ENCODE assay signal across 17 cellular contexts in genomic region chr2:43294973-43295603, GRCh38.
DNase-seq lines count a peak whose midpoint lies in the region; ATAC-seq and TF ChIP-seq lines count a peak whose summit lies in the region.
"Had no signal": no experiment of that assay in that cellular context is flagged by ENCODE, and none has a peak within 500 bp of the region (broad histone marks: within the 10 kb centered on the region; RNA-seq: fewer than 3 reads in every experiment).

No MANE protein-coding gene starts in this region.

- no peak overlapping the region for H3K4me3 ChIP-seq in DND-41 (ENCODE audit: low read depth in 1 of 2, low read length in 2 of 2)
- H3K4me3 ChIP-seq in osteoblast (ENCODE audit: insufficient read depth, low read length), result no peak overlapping the region

- H3K27me3 Mint-ChIP-seq in activated naive CD8-positive, alpha-beta T cell treated with anti-CD3 and anti-CD28 coated beads, Interleukin-2, amount 50 U/mL, for 24 hours, result no peaks in the 10 kb centered on the region

- H3K4me1 ChIP-seq in DND-41 (ENCODE audit: insufficient read depth, low read length), result peaks cover 25% of the 10 kb centered on the region
- peaks cover 11% of the 10 kb centered on the region for H3K4me1 ChIP-seq in osteoblast (ENCODE audit: insufficient read depth, low read length)

- peak overlapping the region; percentile 80; the same call in 1 of the 2 replicates for H3K27ac ChIP-seq in DND-41 (ENCODE audit: low read length)
- no peak overlapping the region for H3K27ac ChIP-seq in osteoblast (ENCODE audit: low read depth, low read length)

- peaks cover 25% of the 10 kb centered on the region for H3K36me3 ChIP-seq in DND-41 (ENCODE audit: insufficient read depth, low read length)
- no peaks in the 10 kb centered on the region for H3K36me3 ChIP-seq in osteoblast (ENCODE audit: insufficient read depth, low read length)

- H3K4me1 Mint-ChIP-seq in activated naive CD8-positive, alpha-beta T cell treated with anti-CD3 and anti-CD28 coated beads, Interleukin-2, amount 50 U/mL, for 24 hours, result peaks cover 34% of the 10 kb centered on the region

- H3K27me3 ChIP-seq in DND-41 (ENCODE audit: insufficient read depth, low read length, poor library complexity) (no peaks in the 10 kb centered on the region), osteoblast (ENCODE audit: insufficient read depth, low read length) (no peaks in the 10 kb centered on the region)

- no peak for ATAC-seq in DND-41 (ENCODE audit: insufficient read depth, low read depth)
- ATAC-seq in activated naive CD8-positive, alpha-beta T cell treated with anti-CD3 and anti-CD28 coated beads, Interleukin-2, amount 50 U/mL, for 24 hours, result no peak
- ATAC-seq: CD8-positive, alpha-beta T cell had no signal

- peaks cover 33% of the 10 kb centered on the region for H3K36me3 Mint-ChIP-seq in activated naive CD8-positive, alpha-beta T cell treated with anti-CD3 and anti-CD28 coated beads, Interleukin-2, amount 50 U/mL, for 24 hours (ENCODE audit: low read depth)

- in situ Hi-C loops in ACHN (cut with HindIII; ENCODE audit: low pct_ligation_motif_present, low pct_unique_long_range_greater_than_20kb, low sequenced_read_pairs), result no loop called here

- H3K27ac Mint-ChIP-seq in activated naive CD8-positive, alpha-beta T cell treated with anti-CD3 and anti-CD28 coated beads, Interleukin-2, amount 50 U/mL, for 24 hours, result peak overlapping the region; percentile 86
- H3K27ac Mint-ChIP-seq: CD8-positive, alpha-beta T cell had no signal

- H3K9me3 Mint-ChIP-seq in activated naive CD8-positive, alpha-beta T cell treated with anti-CD3 and anti-CD28 coated beads, Interleukin-2, amount 50 U/mL, for 24 hours, result no peaks in the 10 kb centered on the region
- H3K9me3 Mint-ChIP-seq: CD8-positive, alpha-beta T cell had no signal

- H3K4me3 Mint-ChIP-seq in activated naive CD8-positive, alpha-beta T cell treated with anti-CD3 and anti-CD28 coated beads, Interleukin-2, amount 50 U/mL, for 24 hours, result no peak overlapping the region
- H3K4me3 Mint-ChIP-seq: CD8-positive, alpha-beta T cell had no signal

- H4K20me1 ChIP-seq in DND-41 (ENCODE audit: insufficient read depth, low read length) (no peaks in the 10 kb centered on the region), osteoblast (ENCODE audit: insufficient read depth, low read length) (peaks cover 3% of the 10 kb centered on the region)

- no peak overlapping the region for H3K4me2 ChIP-seq in DND-41 (ENCODE audit: insufficient read depth, low read length)
- no peak overlapping the region for H3K4me2 ChIP-seq in osteoblast (ENCODE audit: insufficient read depth, low read length)

- H3K79me2 ChIP-seq in DND-41 (ENCODE audit: insufficient read depth, low read length) (no peaks in the 10 kb centered on the region), osteoblast (ENCODE audit: insufficient read depth, low read length) (no peaks in the 10 kb centered on the region)

- DNase-seq in AG08395 (ENCODE audit: low spot score) (peak; percentile 19), DND-41 (no peak), osteoblast (ENCODE audit: insufficient read length, low spot score, missing footprints) (peak; percentile 78), ACHN (no peak), H4 (ENCODE audit: low spot score) (no peak)
- DNase-seq in activated naive CD8-positive, alpha-beta T cell treated with anti-CD3 and anti-CD28 coated beads, Interleukin-2, amount 50 U/mL, for 24 hours, result no peak
- DNase-seq in activated effector memory CD4-positive, alpha-beta T cell treated with Interleukin-2 at 50 U/mL for 16 hours, result no peak
- DNase-seq: activated CD4-positive, alpha-beta T cell treated with anti-CD3 and anti-CD28 coated beads, Interleukin-2, amount 50 U/mL, for 1 hour; caudate nucleus; glutamatergic neuron; H7; KG1; kidney glomerular epithelial cell; NCI-H1694; NCI-H524; T-helper 9 cell had no signal

- no peak for TF ChIP-seq CTCF in DND-41 (IDR thresholded peaks at IDR 0.05; ENCODE audit: borderline replicate concordance, extremely low read depth, low read length, poor library complexity, severe bottlenecking)
- no peak for TF ChIP-seq CTCF in osteoblast (IDR thresholded peaks at IDR 0.05; ENCODE audit: extremely low read depth, low read depth, low read length)

- H3K9me3 ChIP-seq in DND-41 (ENCODE audit: insufficient read depth, low read length, severe bottlenecking), result no peaks in the 10 kb centered on the region
- no peaks in the 10 kb centered on the region for H3K9me3 ChIP-seq in osteoblast (ENCODE audit: low read depth, low read length)

- H3K9ac ChIP-seq in DND-41 (ENCODE audit: low read depth, low read length), result no peak overlapping the region

- no peak overlapping the region for H2AFZ ChIP-seq in DND-41 (ENCODE audit: low read depth, low read length)
- H2AFZ ChIP-seq in osteoblast (ENCODE audit: low read length), result no peak overlapping the region

Comparison
In these comparisons a context has a peak if more than half of its experiments do, and no peak if none do; other contexts are left out.
1. DNase-seq: peak in AG08395 (single experiment) and osteoblast (single experiment); none in DND-41 (single experiment), activated naive CD8-positive, alpha-beta T cell treated with anti-CD3 and anti-CD28 coated beads, Interleukin-2, amount 50 U/mL, for 24 hours (single experiment), ACHN (single experiment), activated effector memory CD4-positive, alpha-beta T cell treated with Interleukin-2 at 50 U/mL for 16 hours (single experiment) and H4 (single experiment).